11 cellular contexts compared by ENCODE assay signal in the genomic region with DNA sequence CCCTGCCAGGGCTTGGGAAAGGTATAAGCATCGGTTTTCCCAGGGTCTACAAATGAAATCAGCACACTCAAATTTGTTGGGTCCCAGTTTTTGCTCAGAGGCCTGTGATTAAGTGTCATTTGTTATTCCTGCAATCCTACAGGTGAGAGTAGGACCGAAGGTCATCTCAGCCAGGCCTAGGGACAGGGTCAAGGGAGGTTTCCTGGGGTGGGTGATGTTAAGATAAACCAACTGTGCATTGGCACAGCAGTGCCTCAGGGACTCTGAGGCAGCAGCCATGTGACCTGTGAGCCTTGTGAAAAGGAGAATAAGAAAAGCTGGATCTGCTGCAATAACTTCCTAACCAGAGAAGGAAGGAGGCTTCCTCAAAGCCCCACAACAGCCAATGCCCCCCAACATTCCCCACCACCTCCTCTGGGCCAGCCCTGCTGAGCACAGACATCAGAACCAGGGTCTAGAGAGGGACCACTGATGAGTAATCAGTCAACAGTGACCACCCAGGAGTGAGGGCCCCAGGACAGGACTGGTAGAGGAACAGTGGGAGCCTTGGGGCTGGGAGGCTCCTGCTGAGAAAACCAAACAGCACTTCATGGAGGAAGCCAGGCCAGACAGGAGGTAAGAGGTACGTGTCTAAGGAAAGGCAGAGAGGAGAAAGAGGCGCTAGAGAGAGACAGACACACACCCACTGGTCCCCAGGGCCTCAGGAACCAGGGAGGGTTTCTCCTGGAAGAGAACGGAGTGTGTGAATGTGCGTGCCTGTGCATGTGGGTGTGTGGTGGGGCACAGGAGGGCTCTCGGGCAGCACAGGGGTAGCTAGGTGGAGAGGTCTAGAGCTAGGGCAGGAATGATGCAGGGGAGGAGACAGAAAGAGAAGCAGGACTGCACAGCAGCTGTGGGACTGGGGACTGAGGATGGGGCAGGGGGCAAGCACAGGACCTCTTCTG.
DNase-seq lines count a peak whose midpoint lies in the region; ATAC-seq and TF ChIP-seq lines count a peak whose summit lies in the region.
"Had no signal": no experiment of that assay in that cellular context is flagged by ENCODE, and none has a peak within 500 bp of the region (broad histone marks: within the 10 kb centered on the region; RNA-seq: fewer than 3 reads in every experiment).

No MANE protein-coding gene starts in this region.

- no peak for TF ChIP-seq CTCF in CD4-positive, alpha-beta T cell (IDR thresholded peaks at IDR 0.05)
- no peak for TF ChIP-seq CTCF in endothelial cell (IDR thresholded peaks at IDR 0.05; ENCODE audit: unreplicated experiment)

- H3K27ac Mint-ChIP-seq in CD4-positive, alpha-beta T cell = peak overlapping the region; percentile 65
- H3K27ac Mint-ChIP-seq in activated naive CD8-positive, alpha-beta T cell treated with anti-CD3 and anti-CD28 coated beads, Interleukin-2, amount 50 U/mL, for 24 hours = peak overlapping the region; percentile 25
- peak overlapping the region in 8 of 9 donors; percentile 44 to 91 (median 69) for H3K27ac Mint-ChIP-seq in naive thymus-derived CD4-positive, alpha-beta T cell
- H3K27ac Mint-ChIP-seq in endothelial cell (ENCODE audit: unreplicated experiment) = no peak overlapping the region

- no peaks in the 10 kb centered on the region for H3K27me3 Mint-ChIP-seq in CD4-positive, alpha-beta T cell
- H3K27me3 Mint-ChIP-seq in activated naive CD8-positive, alpha-beta T cell treated with anti-CD3 and anti-CD28 coated beads, Interleukin-2, amount 50 U/mL, for 24 hours = no peaks in the 10 kb centered on the region
- H3K27me3 Mint-ChIP-seq in naive thymus-derived CD4-positive, alpha-beta T cell = no peaks in the 10 kb centered on the region
- H3K27me3 Mint-ChIP-seq in endothelial cell (ENCODE audit: unreplicated experiment) = peaks cover 2% of the 10 kb centered on the region

- H3K4me3 ChIP-seq in naive thymus-derived CD4-positive, alpha-beta T cell (ENCODE audit: low read length) = no peak overlapping the region

- H3K27ac ChIP-seq in CD4-positive, alpha-beta T cell (ENCODE audit: low read depth, low read length) = no peak overlapping the region
- no peak overlapping the region for H3K27ac ChIP-seq in naive thymus-derived CD4-positive, alpha-beta T cell (ENCODE audit: low read depth, low read length)

- no peaks in the 10 kb centered on the region for H3K36me3 Mint-ChIP-seq in CD4-positive, alpha-beta T cell (ENCODE audit: low read depth)
- peaks cover 3% of the 10 kb centered on the region for H3K36me3 Mint-ChIP-seq in activated naive CD8-positive, alpha-beta T cell treated with anti-CD3 and anti-CD28 coated beads, Interleukin-2, amount 50 U/mL, for 24 hours (ENCODE audit: low read depth)
- peaks cover 0 to 5% (median 0%) of the 10 kb centered on the region in 5 donors for H3K36me3 Mint-ChIP-seq in naive thymus-derived CD4-positive, alpha-beta T cell
- peaks cover 4% of the 10 kb centered on the region for H3K36me3 Mint-ChIP-seq in endothelial cell (ENCODE audit: low read depth, unreplicated experiment)

- in situ Hi-C loops in G401 (cut with HindIII; ENCODE audit: low sequenced_read_pairs) = no loop called here

- H3K36me3 ChIP-seq in naive thymus-derived CD4-positive, alpha-beta T cell (ENCODE audit: control insufficient read depth in 2 of 3, insufficient read depth in 3 of 3, low read length in 3 of 3) = no peaks in the 10 kb centered on the region

- no peak overlapping the region for H3K4me3 Mint-ChIP-seq in CD4-positive, alpha-beta T cell
- no peak overlapping the region for H3K4me3 Mint-ChIP-seq in activated naive CD8-positive, alpha-beta T cell treated with anti-CD3 and anti-CD28 coated beads, Interleukin-2, amount 50 U/mL, for 24 hours
- H3K4me3 Mint-ChIP-seq in naive thymus-derived CD4-positive, alpha-beta T cell = peak overlapping the region; percentile 10 to 79 (median 45)
- H3K4me3 Mint-ChIP-seq in endothelial cell (ENCODE audit: unreplicated experiment) = no peak overlapping the region

- no peaks in the 10 kb centered on the region for H3K9me3 ChIP-seq in CD4-positive, alpha-beta T cell (ENCODE audit: control insufficient read depth, low read length)
- no peaks in the 10 kb centered on the region for H3K9me3 ChIP-seq in naive thymus-derived CD4-positive, alpha-beta T cell (ENCODE audit: control insufficient read depth in 2 of 3, low read length in 3 of 3)

- CTCF ChIA-PET in CD4-positive, alpha-beta T cell (lab: Charles Lee) = no interaction called here
- CTCF ChIA-PET in naive thymus-derived CD4-positive, alpha-beta T cell (lab: Charles Lee) = interaction anchor here (0.5 kb wide), 1 partner anchor 74 kb away, joined by 4 read pairs; no protein-coding TSS in a partner anchor

- intact Hi-C loops in CD4-positive, alpha-beta T cell (cut with DNase I, micrococcal nuclease) = no loop called here
- intact Hi-C loops in naive thymus-derived CD4-positive, alpha-beta T cell (cut with micrococcal nuclease) = no loop called here

- POLR2A ChIA-PET in CD4-positive, alpha-beta T cell (lab: Charles Lee) = no interaction called here
- POLR2A ChIA-PET in naive thymus-derived CD4-positive, alpha-beta T cell (lab: Charles Lee) = no interaction called here

- peaks cover 20% of the 10 kb centered on the region for H3K4me1 Mint-ChIP-seq in CD4-positive, alpha-beta T cell (ENCODE audit: low read depth)
- H3K4me1 Mint-ChIP-seq in activated naive CD8-positive, alpha-beta T cell treated with anti-CD3 and anti-CD28 coated beads, Interleukin-2, amount 50 U/mL, for 24 hours = peaks cover 44% of the 10 kb centered on the region
- peaks cover 19 to 32% (median 25%) of the 10 kb centered on the region in 7 donors for H3K4me1 Mint-ChIP-seq in naive thymus-derived CD4-positive, alpha-beta T cell
- peaks cover 6% of the 10 kb centered on the region for H3K4me1 Mint-ChIP-seq in endothelial cell (ENCODE audit: unreplicated experiment)

- no peaks in the 10 kb centered on the region for H3K9me3 Mint-ChIP-seq in CD4-positive, alpha-beta T cell
- H3K9me3 Mint-ChIP-seq in activated naive CD8-positive, alpha-beta T cell treated with anti-CD3 and anti-CD28 coated beads, Interleukin-2, amount 50 U/mL, for 24 hours = no peaks in the 10 kb centered on the region
- no peaks in the 10 kb centered on the region for H3K9me3 Mint-ChIP-seq in naive thymus-derived CD4-positive, alpha-beta T cell
- no peaks in the 10 kb centered on the region for H3K9me3 Mint-ChIP-seq in endothelial cell (ENCODE audit: unreplicated experiment)

- no peak for ATAC-seq in CD4-positive, alpha-beta T cell (ENCODE audit: poor library complexity)
- peak; percentile 2 for ATAC-seq in GM21576 (IDR thresholded peaks at IDR 0.05; ENCODE audit: unreplicated experiment)
- no peak for ATAC-seq in activated naive CD8-positive, alpha-beta T cell treated with anti-CD3 and anti-CD28 coated beads, Interleukin-2, amount 50 U/mL, for 24 hours
- ATAC-seq in naive thymus-derived CD4-positive, alpha-beta T cell = no peak

- H3K4me1 ChIP-seq in naive thymus-derived CD4-positive, alpha-beta T cell (ENCODE audit: control insufficient read depth in 2 of 2, insufficient read depth in 2 of 2, low read length in 2 of 2) = peaks cover 13 to 17% of the 10 kb centered on the region in 2 donors

- DNase-seq in CD4-positive, alpha-beta T cell = no peak
- no peak for DNase-seq in activated naive CD8-positive, alpha-beta T cell treated with anti-CD3 and anti-CD28 coated beads, Interleukin-2, amount 50 U/mL, for 24 hours
- DNase-seq in naive thymus-derived CD4-positive, alpha-beta T cell = no peak
- no peak for DNase-seq in NCI-H1105 treated with DMSO at 0.1 percent for 48 hours (lab: John Stamatoyannopoulos, UW)
- DNase-seq in islet precursor cell = no peak
- DNase-seq in endothelial cell (ENCODE audit: low spot score) = no peak
- DNase-seq in G401 (ENCODE audit: low spot score) = no peak
- DNase-seq: cerebellar nuclear complex, HCEC 1CT, NCI-H2081 treated with DMSO at 0.1 percent for 48 hours had no signal

- H3K27me3 ChIP-seq in CD4-positive, alpha-beta T cell (ENCODE audit: control insufficient read depth, insufficient read depth, low read length) = no peaks in the 10 kb centered on the region
- H3K27me3 ChIP-seq in naive thymus-derived CD4-positive, alpha-beta T cell (ENCODE audit: control insufficient read depth in 2 of 2, insufficient read depth in 2 of 2, low read length in 2 of 2) = no peaks in the 10 kb centered on the region

Comparison
In these comparisons a context has a peak if more than half of its experiments do, and no peak if none do; other contexts are left out.
1. H3K4me3 Mint-ChIP-seq: peak in naive thymus-derived CD4-positive, alpha-beta T cell (10 of 10); none in CD4-positive, alpha-beta T cell (single experiment), activated naive CD8-positive, alpha-beta T cell treated with anti-CD3 and anti-CD28 coated beads, Interleukin-2, amount 50 U/mL, for 24 hours (single experiment) and endothelial cell (single experiment).